Comparison of ENCODE assay signal across 9 cellular contexts in genomic region chr2:46657042-46657504, GRCh38. TPM values are rescaled to one million over a fixed set of nuclear protein-coding genes. Genes with fewer than 3 reads are reported as not detected.
DNase-seq lines count a peak whose midpoint lies in the region; FAIRE-seq and TF ChIP-seq lines count a peak whose summit lies in the region.
"Had no signal": no experiment of that assay in that cellular context is flagged by ENCODE, and none has a peak within 500 bp of the region (broad histone marks: within the 10 kb centered on the region; RNA-seq: fewer than 3 reads in every experiment).

No MANE protein-coding gene starts in this region.

- H3K4me2 ChIP-seq in MM.1S (ENCODE audit: low read depth, low read length) = no peak overlapping the region

- H4K20me1 ChIP-seq in MM.1S (ENCODE audit: insufficient read depth, low read length) = no peaks in the 10 kb centered on the region

- TF ChIP-seq POLR2A in adrenal gland (IDR thresholded peaks at IDR 0.05) = no peak
- TF ChIP-seq POLR2A in vagina (IDR thresholded peaks at IDR 0.05) = no peak

- H3K9me3 ChIP-seq in MM.1S (replicated peaks; ENCODE audit: insufficient read depth, low read length) = no peaks in the 10 kb centered on the region
- no peaks in the 10 kb centered on the region for H3K9me3 ChIP-seq in adrenal gland (replicated peaks in 1 of 3)
- H3K9me3 ChIP-seq in kidney (ENCODE audit: control insufficient read depth in 1 of 2, low read length in 2 of 2) = no peaks in the 10 kb centered on the region
- no peaks in the 10 kb centered on the region for H3K9me3 ChIP-seq in vagina

- no peaks in the 10 kb centered on the region for H3K27me3 ChIP-seq in MM.1S (replicated peaks; ENCODE audit: insufficient read depth, low read length)
- H3K27me3 ChIP-seq in adrenal gland = no peaks in the 10 kb centered on the region
- H3K27me3 ChIP-seq in vagina = no peaks in the 10 kb centered on the region

- H3K9ac ChIP-seq in MM.1S (ENCODE audit: low read length) = no peak overlapping the region
- no peak overlapping the region for H3K9ac ChIP-seq in kidney (ENCODE audit: low read length in 2 of 2)

- DNase-seq in G401 (ENCODE audit: low spot score) = peak; percentile 21
- DNase-seq in MM.1S = no peak
- DNase-seq in adrenal gland = peak in 6 of 7 donors; percentile 35 to 83 (median 65)
- no peak for DNase-seq in kidney
- DNase-seq in vagina (ENCODE audit: extremely low spot score in 2 of 2) = peak in 1 of 2 donors; percentile 97
- DNase-seq in posterior cingulate gyrus = no peak
- no peak for DNase-seq in NCI-H2029 (lab: John Stamatoyannopoulos, UW)
- DNase-seq in activated naive CD4-positive, alpha-beta T cell (lab: John Stamatoyannopoulos, UW) = no peak

- no peak overlapping the region for H2AFZ ChIP-seq in MM.1S (ENCODE audit: low read length)

- FAIRE-seq in kidney (lab: Jason Lieb, UNC) = no peak

- no peaks in the 10 kb centered on the region for H3K79me2 ChIP-seq in MM.1S (ENCODE audit: low read length)

- intact Hi-C loops in adrenal gland (cut with DNase I) (loop anchor here in 1 of 2 donors (10.0 kb wide), 1 partner anchor 118 kb away; no protein-coding TSS in a partner anchor), kidney (cut with DNase I) (no loop called here), vagina (cut with DNase I) (no loop called here), posterior cingulate gyrus (cut with DNase I) (no loop called here)

- in situ Hi-C loops in G401 (cut with HindIII; ENCODE audit: low sequenced_read_pairs) = no loop called here

- H3K36me3 ChIP-seq in MM.1S (replicated peaks; ENCODE audit: insufficient read depth, low read length) (no peaks in the 10 kb centered on the region), adrenal gland (replicated peaks in 1 of 2) (no peaks in the 10 kb centered on the region), kidney (ENCODE audit: control insufficient read depth in 1 of 2, insufficient read depth in 2 of 2, low read length in 2 of 2) (no peaks in the 10 kb centered on the region), vagina (no peaks in the 10 kb centered on the region)

- no peaks in the 10 kb centered on the region for H3K9me2 ChIP-seq in MM.1S (replicated peaks; ENCODE audit: insufficient read depth, low read length)

- TF ChIP-seq CTCF in MM.1S (IDR thresholded peaks at IDR 0.05; ENCODE audit: low read length) = peak; percentile 50
- TF ChIP-seq CTCF in adrenal gland (IDR thresholded peaks at IDR 0.05) = peak; percentile 17 to 65 (median 48)
- peak; percentile 37 for TF ChIP-seq CTCF in kidney (IDR thresholded peaks at IDR 0.05; ENCODE audit: borderline replicate concordance, extremely low read depth, insufficient read depth)
- peak in 2 of 3 experiments; percentile 26 to 55 for TF ChIP-seq CTCF in vagina (IDR thresholded peaks at IDR 0.05)

- WGBS in adrenal gland, 4 donors = 17 to 33% (median 26%) methylated on average over 3 of the region's 3 CpGs

- H3K4me3 ChIP-seq in MM.1S (ENCODE audit: low read length) (no peak overlapping the region), adrenal gland (no peak overlapping the region), kidney (ENCODE audit: low read length in 2 of 2) (no peak overlapping the region), vagina (no peak overlapping the region)
- H3K4me3 ChIP-seq: SK-N-MC had no signal

- H3K27ac ChIP-seq in MM.1S (ENCODE audit: low read length) = no peak overlapping the region
- peak overlapping the region in 2 of 5 donors; percentile 42 to 82 for H3K27ac ChIP-seq in adrenal gland
- peak overlapping the region in 1 of 2 donors; percentile 6 for H3K27ac ChIP-seq in kidney (ENCODE audit: low read depth in 2 of 2, low read length in 2 of 2)
- H3K27ac ChIP-seq in vagina = no peak overlapping the region
- H3K27ac ChIP-seq: SK-N-MC had no signal

- H3F3A ChIP-seq in MM.1S (ENCODE audit: insufficient read depth, low read length) = no peaks in the 10 kb centered on the region

- H3K4me1 ChIP-seq in MM.1S (ENCODE audit: low read length) = no peaks in the 10 kb centered on the region
- no peaks in the 10 kb centered on the region for H3K4me1 ChIP-seq in adrenal gland (replicated peaks in 1 of 2)
- H3K4me1 ChIP-seq in kidney (ENCODE audit: control insufficient read depth in 1 of 2, insufficient read depth in 1 of 2, low read depth in 1 of 2, low read length in 2 of 2) = peaks cover 0 to 2% of the 10 kb centered on the region in 2 donors
- peaks cover 21% of the 10 kb centered on the region for H3K4me1 ChIP-seq in vagina

RNA-seq across cellular contexts. Expression of gene CRIPT, which starts 40.1 kb away (rescaled TPM):
- total RNA-seq in G401 (2014; rRNA removed; shearing (Covaris generic)) = 8.2 and 9.3 TPM in 2 replicates
- total RNA-seq in adrenal gland = 10 to 100 TPM in 7 of 8 donors, 1 to 10 TPM in 1; 5.7 to 22.9 (median 15.4) TPM
- 10 to 100 TPM; 13.6 to 17.8 (median 15.0) TPM for polyA plus RNA-seq in adrenal gland
- 15.1 TPM for total RNA-seq in kidney
- 15.3 TPM for polyA plus RNA-seq in kidney (ENCODE audit: insufficient read depth, low read depth, low replicate concordance)
- total RNA-seq in vagina = 13.0 TPM

RNA-seq across cellular contexts. Expression of gene PIGF, which starts 40.2 kb away (rescaled TPM):
- 15.1 and 16.7 TPM in 2 replicates for total RNA-seq in G401 (2014; rRNA removed; shearing (Covaris generic))
- total RNA-seq in adrenal gland = 10 to 100 TPM; 24.8 to 43.4 (median 30.6) TPM
- polyA plus RNA-seq in adrenal gland = 10 to 100 TPM in 2 of 3 donors, 1 to 10 TPM in 1; 8.9 to 40.3 (median 14.4) TPM
- 22.3 TPM for total RNA-seq in kidney
- polyA plus RNA-seq in kidney (ENCODE audit: insufficient read depth, low read depth, low replicate concordance) = 37.3 TPM
- 12.3 TPM for total RNA-seq in vagina

RNA-seq across cellular contexts. Expression of gene SOCS5, which starts 42.0 kb away (rescaled TPM):
- 15.6 and 19.8 TPM in 2 replicates for total RNA-seq in G401 (2014; rRNA removed; shearing (Covaris generic))
- 10 to 100 TPM; 21.5 to 68.1 (median 27.1) TPM for total RNA-seq in adrenal gland
- polyA plus RNA-seq in adrenal gland = 10 to 100 TPM in 1 of 3 donors, 1 to 10 TPM in 2; 5.8 to 20.6 (median 9.5) TPM
- 24.1 TPM for total RNA-seq in kidney
- polyA plus RNA-seq in kidney (ENCODE audit: insufficient read depth, low read depth, low replicate concordance) = 6.1 TPM
- total RNA-seq in vagina = 26.0 TPM

Comparison
In these comparisons a context has a peak if more than half of its experiments do, and no peak if none do; other contexts are left out.
1. DNase-seq: peak in G401 (single experiment) and adrenal gland (6 of 7); none in MM.1S (single experiment), kidney (single experiment), posterior cingulate gyrus (0 of 10), NCI-H2029 (single experiment) and activated naive CD4-positive, alpha-beta T cell (0 of 4).
2. Peak in every context shown above with its lines, with median percentiles within 50 percentile points of each other: CTCF ChIP-seq.